Comparison of ENCODE assay signal across 1 cellular context in genomic region chrX:50609796-50610195, GRCh38.
TF ChIP-seq lines count a peak whose summit lies in the region.

No MANE protein-coding gene starts in this region.

TF ChIP-seq in endothelial cell of umbilical vein, 7 proteins besides CTCF, POLR2A, EP300 and RAD21:
- TF ChIP-seq MAX (IDR thresholded peaks at IDR 0.05; ENCODE audit: insufficient read depth, insufficient read length): no peak
- no peak for TF ChIP-seq POLR2AphosphoS5 (IDR thresholded peaks at IDR 0.05; ENCODE audit: insufficient read depth, low read depth, low read length)
- TF ChIP-seq EZH2 (IDR thresholded peaks at IDR 0.05; ENCODE audit: borderline replicate concordance, low read depth, low read length, severe bottlenecking): no peak
